In the genomic region with DNA sequence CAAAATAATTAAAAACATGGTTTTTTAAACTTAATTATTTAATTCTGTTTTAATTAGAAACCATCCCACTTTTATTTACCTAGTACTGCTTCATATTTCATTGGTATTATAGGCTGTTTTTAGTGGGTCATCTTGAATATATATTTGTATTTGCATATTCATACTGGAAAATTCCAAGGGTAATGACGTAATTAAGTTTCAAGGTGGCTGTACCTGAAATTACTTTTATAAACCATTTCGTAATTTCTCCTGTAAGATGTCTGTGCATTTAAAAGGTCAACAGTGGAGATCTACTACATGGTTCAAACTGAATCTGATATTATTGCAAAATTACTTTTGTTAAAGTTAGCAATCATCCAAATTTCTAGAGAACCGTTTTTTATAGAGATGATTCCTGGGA, we compare ENCODE assay signal across 34 cellular contexts.
DNase-seq lines count a peak whose midpoint lies in the region; ATAC-seq, FAIRE-seq and TF ChIP-seq lines count a peak whose summit lies in the region.
"Had no signal": no experiment of that assay in that cellular context is flagged by ENCODE, and none has a peak within 500 bp of the region (broad histone marks: within the 10 kb centered on the region; RNA-seq: fewer than 3 reads in every experiment).

No MANE protein-coding gene starts in this region.

- H4K20me1 ChIP-seq in HepG2 (ENCODE audit: insufficient read depth, low read length) (no peaks in the 10 kb centered on the region), neural progenitor cell (ENCODE audit: low read depth) (no peaks in the 10 kb centered on the region)
- H4K20me1 ChIP-seq: BLaER1; BLaER1 treated with 17β-estradiol and CSF1 and Interleukin-3, amounts not matched to agents 10 nM and 100 nM had no signal

- no peaks in the 10 kb centered on the region for H3K9me3 Mint-ChIP-seq in neural progenitor cell

- ATAC-seq in HepG2: no peak
- ATAC-seq in right lobe of liver: no peak
- ATAC-seq: A549; CD8-positive, alpha-beta T cell had no signal

- POLR2A ChIA-PET in HepG2 (lab: Yijun Ruan, JAX): no interaction called here

- no peak overlapping the region for H3K9ac ChIP-seq in HepG2 (ENCODE audit: insufficient read depth, low read depth, low read length)
- no peak overlapping the region for H3K9ac ChIP-seq in neural progenitor cell
- H3K9ac ChIP-seq: BLaER1; BLaER1 treated with 17β-estradiol and CSF1 and Interleukin-3, amounts not matched to agents 10 nM and 100 nM had no signal

- no peaks in the 10 kb centered on the region for H3K27me3 ChIP-seq in HepG2 (ENCODE audit: control insufficient read depth in 1 of 2, insufficient read depth in 2 of 2, low read length in 2 of 2)
- no peaks in the 10 kb centered on the region for H3K27me3 ChIP-seq in right lobe of liver
- no peaks in the 10 kb centered on the region for H3K27me3 ChIP-seq in neural progenitor cell
- H3K27me3 ChIP-seq: BE2C; BLaER1; BLaER1 treated with 17β-estradiol and CSF1 and Interleukin-3, amounts not matched to agents 10 nM and 100 nM had no signal

- no peak overlapping the region for H3K27ac ChIP-seq in HepG2 (ENCODE audit: extremely low read length, insufficient read depth, low read length)
- H3K27ac ChIP-seq in right lobe of liver: no peak overlapping the region
- no peak overlapping the region for H3K27ac ChIP-seq in neural progenitor cell
- H3K27ac ChIP-seq: 22Rv1; A549; BLaER1; BLaER1 treated with 17β-estradiol and CSF1 and Interleukin-3, amounts not matched to agents 10 nM and 100 nM; C4-2B had no signal

- H3K36me3 ChIP-seq in HepG2 (replicated peaks in 1 of 2; ENCODE audit: control insufficient read depth in 1 of 2, insufficient read depth in 2 of 2, low read length in 2 of 2): no peaks in the 10 kb centered on the region
- H3K36me3 ChIP-seq in right lobe of liver: no peaks in the 10 kb centered on the region
- no peaks in the 10 kb centered on the region for H3K36me3 ChIP-seq in neural progenitor cell
- H3K36me3 ChIP-seq: BE2C; BLaER1; BLaER1 treated with 17β-estradiol and CSF1 and Interleukin-3, amounts not matched to agents 10 nM and 100 nM had no signal

- in situ Hi-C loops in HepG2 (cut with HindIII; ENCODE audit: extremely low pct_ligation_motif_present, low pct_unique_long_range_greater_than_20kb): no loop called here

- no peak overlapping the region for H2AFZ ChIP-seq in HepG2 (ENCODE audit: low read length)
- no peak overlapping the region for H2AFZ ChIP-seq in neural progenitor cell (replicated peaks)

- H3K4me1 Mint-ChIP-seq in neural progenitor cell: no peaks in the 10 kb centered on the region
- H3K4me1 Mint-ChIP-seq: B cell; CD14-positive monocyte; CD4-positive, alpha-beta memory T cell; CD4-positive, CD25-positive, alpha-beta regulatory T cell; CD8-positive, alpha-beta memory T cell had no signal

- DNase-seq in HepG2 (ENCODE audit: low spot score) (no peak), right lobe of liver (no peak), neural progenitor cell (ENCODE audit: low spot score) (no peak), NCI-H446 treated with DMSO at 0.1 percent for 48 hours (lab: John Stamatoyannopoulos, UW) (no peak), NCI-H2196 (lab: John Stamatoyannopoulos, UW; ENCODE audit: unreplicated experiment) (no peak)
- DNase-seq: 8988T; ACHN; AML-193; BE2C; C1 segment of cervical spinal cord; Caco-2; Calu3; CD4-positive, alpha-beta memory T cell; CD4-positive, alpha-beta T cell; CD4-positive, CD25-positive, alpha-beta regulatory T cell; CD8-positive, alpha-beta memory T cell; CD8-positive, alpha-beta T cell; COR-L47; DMS 273 treated with DMSO at 0.1 percent for 48 hours; DMS153; DMS53; DMS79; DMS79 treated with DMSO at 0.1 percent for 48 hours; DND-41; EL had no signal

- FAIRE-seq in HepG2 (lab: Jason Lieb, UNC) (no peak), A204.1 (lab: Jason Lieb, UNC) (peak; percentile 3)
- FAIRE-seq: A549, D721Med had no signal

- intact Hi-C loops in HepG2 (cut with micrococcal nuclease; ENCODE audit: unreplicated experiment) (no loop called here), right lobe of liver (cut with DNase I) (no loop called here)

- no peaks in the 10 kb centered on the region for H3K4me1 ChIP-seq in HepG2 (ENCODE audit: insufficient read depth, low read length)
- H3K4me1 ChIP-seq in right lobe of liver: no peaks in the 10 kb centered on the region
- peaks cover 17% of the 10 kb centered on the region for H3K4me1 ChIP-seq in neural progenitor cell
- H3K4me1 ChIP-seq: A549; BE2C; BLaER1; BLaER1 treated with 17β-estradiol and CSF1 and Interleukin-3, amounts not matched to agents 10 nM and 100 nM; Caco-2 had no signal

- no peak for TF ChIP-seq RAD21 in HepG2 (CRISPR knock-in tag; IDR thresholded peaks at IDR 0.05)

- CTCF ChIA-PET in HepG2 (lab: Yijun Ruan, JAX; ENCODE audit: low intra/inter-chr PET ratio, low total read pairs): no interaction called here

- no TSS peak for BruUV-seq in HepG2 (replicated peaks; lab: Mats Ljungman, UMichigan)

- no peaks in the 10 kb centered on the region for H3K27me3 Mint-ChIP-seq in neural progenitor cell (ENCODE audit: insufficient read depth, low read depth)
- H3K27me3 Mint-ChIP-seq: B cell; CD4-positive, alpha-beta memory T cell; CD4-positive, alpha-beta T cell; CD4-positive, CD25-positive, alpha-beta regulatory T cell; CD8-positive, alpha-beta memory T cell had no signal

- H3K9me3 ChIP-seq in HepG2 (ENCODE audit: low read length) (no peaks in the 10 kb centered on the region), right lobe of liver (no peaks in the 10 kb centered on the region), neural progenitor cell (ENCODE audit: low read depth) (no peaks in the 10 kb centered on the region)
- H3K9me3 ChIP-seq: A549; BE2C; BLaER1; BLaER1 treated with 17β-estradiol and CSF1 and Interleukin-3, amounts not matched to agents 10 nM and 100 nM; Caco-2 had no signal

- no peak overlapping the region for H3K4me3 Mint-ChIP-seq in neural progenitor cell
- H3K4me3 Mint-ChIP-seq: B cell; CD14-positive monocyte; CD4-positive, alpha-beta memory T cell; CD4-positive, alpha-beta T cell; CD4-positive, CD25-positive, alpha-beta regulatory T cell; CD8-positive, alpha-beta memory T cell; CD8-positive, alpha-beta T cell had no signal

- TF ChIP-seq POLR2A in HepG2 (IDR thresholded peaks at IDR 0.05; ENCODE audit: insufficient read depth in 1 of 2, low read depth in 2 of 2, low read length in 2 of 2) (no peak), right lobe of liver (IDR thresholded peaks at IDR 0.05) (no peak)

- 1% methylated on average over 3 of the region's 3 CpGs for WGBS in HepG2 (ENCODE audit: low lambda C conversion rate)
- 63% methylated on average over 3 of the region's 3 CpGs for WGBS in right lobe of liver (ENCODE audit: insufficient coverage, low coverage, low lambda C conversion rate, missing lambda C conversion rate)

- H3K4me2 ChIP-seq in HepG2 (ENCODE audit: low read depth, low read length): no peak overlapping the region
- peak overlapping the region; percentile 48 for H3K4me2 ChIP-seq in neural progenitor cell
- H3K4me2 ChIP-seq: A549; BLaER1; BLaER1 treated with 17β-estradiol and CSF1 and Interleukin-3, amounts not matched to agents 10 nM and 100 nM had no signal

- peaks cover 3% of the 10 kb centered on the region for H3F3A ChIP-seq in neural progenitor cell (ENCODE audit: low read depth)

- no peaks in the 10 kb centered on the region for H3K79me2 ChIP-seq in HepG2 (ENCODE audit: insufficient read depth, low read length)
- no peaks in the 10 kb centered on the region for H3K79me2 ChIP-seq in neural progenitor cell (ENCODE audit: low read depth)

- H3K27ac Mint-ChIP-seq in neural progenitor cell: no peak overlapping the region
- H3K27ac Mint-ChIP-seq: B cell; CD14-positive monocyte; CD4-positive, alpha-beta memory T cell; CD4-positive, alpha-beta T cell; CD4-positive, CD25-positive, alpha-beta regulatory T cell; CD8-positive, alpha-beta memory T cell; CD8-positive, alpha-beta T cell had no signal

- H3K36me3 Mint-ChIP-seq in neural progenitor cell: no peaks in the 10 kb centered on the region
- H3K36me3 Mint-ChIP-seq: CD14-positive monocyte; CD4-positive, alpha-beta memory T cell; CD4-positive, CD25-positive, alpha-beta regulatory T cell; CD8-positive, alpha-beta memory T cell; CD8-positive, alpha-beta T cell had no signal

- TF ChIP-seq EP300 in HepG2 (IDR thresholded peaks at IDR 0.05; ENCODE audit: low read depth in 2 of 2, low read length in 2 of 2) (no peak), HepG2 (CRISPR knock-in tag; IDR thresholded peaks at IDR 0.05; ENCODE audit: borderline replicate concordance) (no peak)

- TF ChIP-seq CTCF in HepG2 (CRISPR knock-in tag; IDR thresholded peaks at IDR 0.05): no peak
- no peak for TF ChIP-seq CTCF in right lobe of liver (IDR thresholded peaks at IDR 0.05)
- no peak for TF ChIP-seq CTCF in neural progenitor cell (IDR thresholded peaks at IDR 0.05)

- H3K4me3 ChIP-seq in HepG2 (replicated peaks in 1 of 3; ENCODE audit: insufficient read depth in 1 of 3, low read depth in 2 of 3, low read length in 3 of 3) (no peak overlapping the region), right lobe of liver (no peak overlapping the region), neural progenitor cell (no peak overlapping the region)
- H3K4me3 ChIP-seq: A549; BLaER1; BLaER1 treated with 17β-estradiol and CSF1 and Interleukin-3, amounts not matched to agents 10 nM and 100 nM had no signal
